ENCODE assay signal across 9 cellular contexts in genomic region chr6:43669922-43670622, GRCh38. TPM values are rescaled to one million over a fixed set of nuclear protein-coding genes. Genes with fewer than 3 reads are reported as not detected.
A peak's percentile ranks its signal among the peaks of the same experiment; 100 is the strongest.
DNase-seq lines count a peak whose midpoint lies in the region; ATAC-seq lines count a peak whose summit lies in the region.
"Had no signal": no experiment of that assay in that cellular context is flagged by ENCODE, and none has a peak within 500 bp of the region (broad histone marks: within the 10 kb centered on the region; RNA-seq: fewer than 3 reads in every experiment).

No MANE protein-coding gene starts in this region.

- peaks cover 6% of the 10 kb centered on the region for H3K36me3 Mint-ChIP-seq in activated naive CD8-positive, alpha-beta T cell treated with anti-CD3 and anti-CD28 coated beads for 36 hours
- peaks cover 17% of the 10 kb centered on the region for H3K36me3 Mint-ChIP-seq in memory B cell

- ATAC-seq in memory B cell (ENCODE audit: low read depth) (no peak), GM18867 (IDR thresholded peaks at IDR 0.05; ENCODE audit: unreplicated experiment) (no peak), HG03280 (IDR thresholded peaks at IDR 0.05; ENCODE audit: unreplicated experiment) (no peak), GM18909 (IDR thresholded peaks at IDR 0.05; ENCODE audit: poor library complexity, unreplicated experiment) (no peak)

- DNase-seq in stimulated activated naive CD4-positive, alpha-beta T cell treated with Interleukin-2 at 50 U/mL for 16 hours (lab: John Stamatoyannopoulos, UW), result peak; percentile 14
- DNase-seq in stimulated activated naive CD4-positive, alpha-beta T cell (lab: John Stamatoyannopoulos, UW), result no peak
- DNase-seq in activated naive CD8-positive, alpha-beta T cell treated with anti-CD3 and anti-CD28 coated beads for 36 hours, result peak; percentile 32
- no peak for DNase-seq in memory B cell (ENCODE audit: low spot score in 2 of 2)
- no peak for DNase-seq in NCI-H187 (lab: John Stamatoyannopoulos, UW)
- DNase-seq: brain microvascular endothelial cell had no signal

- H3K27ac Mint-ChIP-seq in activated naive CD8-positive, alpha-beta T cell treated with anti-CD3 and anti-CD28 coated beads for 36 hours, result peak overlapping the region; percentile 63
- H3K27ac Mint-ChIP-seq in memory B cell, result peak overlapping the region; percentile 55

- H3K4me3 Mint-ChIP-seq in activated naive CD8-positive, alpha-beta T cell treated with anti-CD3 and anti-CD28 coated beads for 36 hours, result no peak overlapping the region
- H3K4me3 Mint-ChIP-seq in memory B cell, result no peak overlapping the region

- no peaks in the 10 kb centered on the region for H3K27me3 Mint-ChIP-seq in activated naive CD8-positive, alpha-beta T cell treated with anti-CD3 and anti-CD28 coated beads for 36 hours
- no peaks in the 10 kb centered on the region for H3K27me3 Mint-ChIP-seq in memory B cell

- no peaks in the 10 kb centered on the region for H3K9me3 Mint-ChIP-seq in activated naive CD8-positive, alpha-beta T cell treated with anti-CD3 and anti-CD28 coated beads for 36 hours
- H3K9me3 Mint-ChIP-seq in memory B cell, result no peaks in the 10 kb centered on the region

- H3K4me1 Mint-ChIP-seq in activated naive CD8-positive, alpha-beta T cell treated with anti-CD3 and anti-CD28 coated beads for 36 hours, result peaks cover 37% of the 10 kb centered on the region
- H3K4me1 Mint-ChIP-seq in memory B cell, result peaks cover 15% of the 10 kb centered on the region

RNA-seq across cellular contexts. Expression of gene MRPS18A, which starts 17.5 kb away (rescaled TPM):
- total RNA-seq in activated naive CD8-positive, alpha-beta T cell treated with anti-CD3 and anti-CD28 coated beads for 36 hours, result 10 to 100 TPM; 63.8 to 65.3 TPM

RNA-seq across cellular contexts. Expression of gene RSPH9, which starts 25.2 kb away (rescaled TPM):
- not detected for total RNA-seq in activated naive CD8-positive, alpha-beta T cell treated with anti-CD3 and anti-CD28 coated beads for 36 hours

RNA-seq across cellular contexts. Expression of gene MAD2L1BP, which starts 34.4 kb away (rescaled TPM):
- 10 to 100 TPM; 29.9 to 30.1 TPM for total RNA-seq in activated naive CD8-positive, alpha-beta T cell treated with anti-CD3 and anti-CD28 coated beads for 36 hours

RNA-seq across cellular contexts. Expression of gene GTPBP2, which starts 41.0 kb away (rescaled TPM):
- total RNA-seq in activated naive CD8-positive, alpha-beta T cell treated with anti-CD3 and anti-CD28 coated beads for 36 hours, result 10 to 100 TPM; 49.2 to 52.1 TPM

Comparison
In these comparisons a context has a peak if more than half of its experiments do, and no peak if none do; other contexts are left out.
1. DNase-seq: peak in stimulated activated naive CD4-positive, alpha-beta T cell treated with Interleukin-2 at 50 U/mL for 16 hours (single experiment) and activated naive CD8-positive, alpha-beta T cell treated with anti-CD3 and anti-CD28 coated beads for 36 hours (single experiment); none in stimulated activated naive CD4-positive, alpha-beta T cell (0 of 6), memory B cell (0 of 2) and NCI-H187 (0 of 2).